ENCODE assay signal across 8 cellular contexts in genomic region chr5:178204205-178205009, GRCh38. TPM values are rescaled to one million over a fixed set of nuclear protein-coding genes. Genes with fewer than 3 reads are reported as not detected.
DNase-seq lines count a peak whose midpoint lies in the region; FAIRE-seq and TF ChIP-seq lines count a peak whose summit lies in the region.

Gene HNRNPAB (plus strand): TSS chr5:178204533. CDS start chr5:178204838, 305 bp downstream.

- WGBS in H1 (ENCODE audit: extremely low coverage in 1 of 2, insufficient coverage in 1 of 2, insufficient read length in 1 of 2, insufficient replicate concordance in 2 of 2, low coverage in 1 of 2, low lambda C conversion rate in 2 of 2, missing lambda C conversion rate in 1 of 2), 2 experiments, result 2% methylated on average over 73 of the region's 111 CpGs; no CpG with 5 or more reads in 1 of the 2 experiments
- under 1% methylated on average over 93 of the region's 111 CpGs for WGBS in mesenchymal stem cell

- no peak within 1 kb of the TSS for H2AK5ac ChIP-seq in H1 (ENCODE audit: low read depth, low read length)
- no peak within 1 kb of the TSS for H2AK5ac ChIP-seq in mesenchymal stem cell (ENCODE audit: low read length, severe bottlenecking)

- H4K91ac ChIP-seq in H1 (replicated peaks; ENCODE audit: insufficient read length, low read length) (peak within 1 kb of the TSS; percentile 94), mesenchymal stem cell (ENCODE audit: low read length) (peak within 1 kb of the TSS; percentile 48)

- peaks cover 35 to 38% of the 10 kb centered on the region in 2 experiments for H4K20me1 ChIP-seq in H1 (replicated peaks in 1 of 2; ENCODE audit: control insufficient read depth in 1 of 2, insufficient read depth in 2 of 2, low read length in 2 of 2)

- H3K4me1 ChIP-seq in H1 (replicated peaks in 1 of 4; ENCODE audit: control insufficient read depth in 3 of 4, insufficient read depth in 4 of 4, low read length in 3 of 4), result peaks cover 0 to 10% (median 4%) of the 10 kb centered on the region in 4 experiments; a peak in 5 of 7 replicates
- peaks cover 19% of the 10 kb centered on the region for H3K4me1 ChIP-seq in mesenchymal stem cell (ENCODE audit: control insufficient read depth, insufficient read depth, low read depth, low read length)

- H3K4me2 ChIP-seq in H1 (ENCODE audit: insufficient read depth in 1 of 2, low read depth in 2 of 2, low read length in 2 of 2), result peak within 1 kb of the TSS; percentile 84 to 95
- H3K4me2 ChIP-seq in mesenchymal stem cell (ENCODE audit: low read length, poor library complexity, severe bottlenecking), result peak within 1 kb of the TSS; percentile 96

- H3K9me3 ChIP-seq in H1 (ENCODE audit: insufficient read depth in 2 of 2, low read depth in 1 of 2, low read length in 1 of 2), result no peaks in the 10 kb centered on the region
- H3K9me3 ChIP-seq in mesenchymal stem cell (ENCODE audit: control insufficient read depth, low read length), result no peaks in the 10 kb centered on the region

- H2BK15ac ChIP-seq in H1 (ENCODE audit: low read length) (no peak within 1 kb of the TSS), mesenchymal stem cell (ENCODE audit: low read depth, poor library complexity, severe bottlenecking) (peak within 1 kb of the TSS; percentile 65)

- no peak for TF ChIP-seq RAD21 in H1 (IDR thresholded peaks at IDR 0.05 in 1 of 2, conservative IDR thresholded peaks at IDR 0.05 in 1 of 2; ENCODE audit: low read depth in 2 of 2, low read length in 2 of 2)

- H3K27me3 ChIP-seq in H1 (replicated peaks in 1 of 4; ENCODE audit: control insufficient read depth in 3 of 4, extremely low read depth in 1 of 4, insufficient read depth in 3 of 4, low read length in 3 of 4), result no peaks in the 10 kb centered on the region
- H3K27me3 ChIP-seq in mesenchymal stem cell (ENCODE audit: control insufficient read depth in 1 of 2, insufficient read depth in 1 of 2, low read length in 2 of 2), result no peaks in the 10 kb centered on the region

- peak within 1 kb of the TSS; percentile 91 for H2BK5ac ChIP-seq in H1 (ENCODE audit: low read depth, low read length)
- H2BK5ac ChIP-seq in mesenchymal stem cell (ENCODE audit: low read depth, low read length, poor library complexity, severe bottlenecking), result peak within 1 kb of the TSS; percentile 84

- H3K27ac ChIP-seq in H1 (ENCODE audit: low read depth, low read length), result peak within 1 kb of the TSS; percentile 95
- H3K27ac ChIP-seq in mesenchymal stem cell (ENCODE audit: low read length, poor library complexity, severe bottlenecking), result peak within 1 kb of the TSS; percentile 44

- H3K23ac ChIP-seq in H1 (ENCODE audit: insufficient read length), result no peak within 1 kb of the TSS
- H3K23ac ChIP-seq in mesenchymal stem cell (ENCODE audit: low read length in 2 of 2), result peak within 1 kb of the TSS; percentile 46 to 82

- H4K8ac ChIP-seq in H1 (ENCODE audit: extremely low read depth, insufficient read depth, low read length) (peak within 1 kb of the TSS; percentile 100), mesenchymal stem cell (ENCODE audit: low read length) (peak within 1 kb of the TSS; percentile 79)

- TF ChIP-seq EP300 in H1 (IDR thresholded peaks at IDR 0.05; ENCODE audit: borderline replicate concordance in 1 of 2, low read depth in 2 of 2, low read length in 2 of 2), result 0 out of 3 replicates have a peak, but pooled peaks of 1 of the 2 experiments have one; percentile 8

- H3K14ac ChIP-seq in H1 (ENCODE audit: insufficient read length) (peak within 1 kb of the TSS; percentile 55), mesenchymal stem cell (ENCODE audit: low read length in 2 of 2) (peak within 1 kb of the TSS in 1 of 2 experiments; percentile 97)

- TF ChIP-seq CTCF in GM20000 (IDR thresholded peaks at IDR 0.05; ENCODE audit: extremely low read depth, missing control alignments) (no peak), H1 (IDR thresholded peaks at IDR 0.05; ENCODE audit: control extremely low read depth in 1 of 3, insufficient read depth in 1 of 3, low read depth in 1 of 3, low read length in 3 of 3) (no peak)

- H3K56ac ChIP-seq in H1 (replicated peaks; ENCODE audit: insufficient read length, low read depth, low read length), result peak within 1 kb of the TSS; percentile 97

- H2BK20ac ChIP-seq in H1 (ENCODE audit: low read length), result no peak within 1 kb of the TSS

- H3K4me3 ChIP-seq in H1 (ENCODE audit: extremely low read depth in 1 of 4, insufficient read depth in 2 of 4, low read depth in 3 of 4, low read length in 4 of 4) (peak within 1 kb of the TSS; percentile 93 to 100 (median 100)), mesenchymal stem cell (ENCODE audit: insufficient read depth in 1 of 2, low read depth in 1 of 2, low read length in 2 of 2) (peak within 1 kb of the TSS; percentile 97 to 100)

- no peak for FAIRE-seq in H1 (lab: Jason Lieb, UNC)

- peaks cover 20% of the 10 kb centered on the region for H3K79me1 ChIP-seq in H1 (ENCODE audit: low read depth, low read length)
- H3K79me1 ChIP-seq in mesenchymal stem cell (replicated peaks; ENCODE audit: low read length, poor library complexity, severe bottlenecking), result peaks cover 7% of the 10 kb centered on the region

- CTCF ChIA-PET in H1 (lab: Charles Lee; ENCODE audit: partially characterized antibody), result interaction anchor here (0.7 to 1.0 kb wide), 3 partner anchors 23 to 129 kb away, joined by 3 to 7 read pairs (median 3); no protein-coding TSS in a partner anchor

- H3K9ac ChIP-seq in H1 (replicated peaks in 1 of 4; ENCODE audit: extremely low read depth in 1 of 4, low read depth in 3 of 4, low read length in 3 of 4) (peak within 1 kb of the TSS; percentile 97 to 99 (median 99)), mesenchymal stem cell (ENCODE audit: low read length) (peak within 1 kb of the TSS; percentile 96)

- no peak within 1 kb of the TSS for H2BK120ac ChIP-seq in H1 (replicated peaks; ENCODE audit: low read depth, low read length)
- H2BK120ac ChIP-seq in mesenchymal stem cell (ENCODE audit: low read depth, low read length), result peak within 1 kb of the TSS; percentile 54

- peaks cover 4% of the 10 kb centered on the region for H3K23me2 ChIP-seq in H1 (ENCODE audit: low read depth, low read length)

- POLR2A ChIA-PET in H1 (lab: Charles Lee; ENCODE audit: partially characterized antibody), result interaction anchor here (0.6 to 31.3 kb wide), 22 partner anchors 11 to 477 kb away, joined by 3 to 985 read pairs (median 5); partner anchors contain the start of genes GMCL2, NHP2 and PHYKPL

- H3K36me3 ChIP-seq in H1 (ENCODE audit: control insufficient read depth in 2 of 4, insufficient read depth in 4 of 4, low read length in 3 of 4) (peaks cover 33 to 41% (median 39%) of the 10 kb centered on the region in 4 experiments), mesenchymal stem cell (ENCODE audit: control insufficient read depth in 1 of 2, insufficient read depth in 2 of 2, low read depth in 1 of 2, low read length in 2 of 2) (peaks cover 29 to 39% of the 10 kb centered on the region in 2 experiments)

- H4K5ac ChIP-seq in H1 (ENCODE audit: insufficient read length, low read depth, low read length), result peak within 1 kb of the TSS; percentile 96

- H2BK12ac ChIP-seq in H1 (ENCODE audit: low read depth, low read length) (no peak within 1 kb of the TSS; the same call in 1 of the 2 replicates), mesenchymal stem cell (ENCODE audit: low read length in 2 of 2) (peak within 1 kb of the TSS in 1 of 2 experiments; percentile 0)

- H3K18ac ChIP-seq in H1 (ENCODE audit: extremely low read depth, low read length), result peak within 1 kb of the TSS; percentile 88
- peak within 1 kb of the TSS; percentile 96 for H3K18ac ChIP-seq in mesenchymal stem cell (ENCODE audit: low read depth in 1 of 2, low read length in 2 of 2)

- H3K79me2 ChIP-seq in H1 (ENCODE audit: control insufficient read depth in 1 of 2, insufficient read depth in 2 of 2, low read length in 2 of 2), result peaks cover 27 to 49% of the 10 kb centered on the region in 2 experiments

- peak within 1 kb of the TSS; percentile 91 for H3K4ac ChIP-seq in H1 (replicated peaks; ENCODE audit: insufficient read length, low read depth, low read length)
- H3K4ac ChIP-seq in mesenchymal stem cell (ENCODE audit: low read depth in 1 of 2, low read length in 2 of 2), result peak within 1 kb of the TSS; percentile 91 to 96

- peak; percentile 99 to 100 for TF ChIP-seq POLR2A in H1 (IDR thresholded peaks at IDR 0.05; ENCODE audit: control extremely low read depth in 1 of 2, low read depth in 2 of 2, low read length in 2 of 2)

- peak; percentile 91 for DNase-seq in CMK (ENCODE audit: low read depth)
- peak; percentile 99 for DNase-seq in GM20000 (ENCODE audit: low spot score)
- DNase-seq in HT-29 (ENCODE audit: low spot score), result peak; percentile 98
- DNase-seq in NOMO-1 (lab: John Stamatoyannopoulos, UW; ENCODE audit: unreplicated experiment in 2 of 2), result peak; percentile 85 to 88
- peak; percentile 89 to 92 for DNase-seq in activated CD8-positive, alpha-beta memory T cell treated with anti-CD3 and anti-CD28 coated beads for 4 hours (ENCODE audit: low read depth in 2 of 2)
- DNase-seq in H1 (ENCODE audit: low read depth in 1 of 2, low spot score in 2 of 2), result peak; percentile 85 to 97
- DNase-seq in mesenchymal stem cell, result peak; percentile 97
- DNase-seq in stimulated activated CD8-positive, alpha-beta memory T cell treated with anti-CD3 and anti-CD28 coated beads, Interleukin-12 subunit alpha, Interleukin-12 subunit beta, amount 100 ng/mL, for 4 hours (ENCODE audit: low read depth), result peak; percentile 93

- H2AFZ ChIP-seq in H1 (ENCODE audit: low read length), result peak within 1 kb of the TSS; percentile 23; the same call in 1 of the 2 replicates
- H2AFZ ChIP-seq in mesenchymal stem cell (ENCODE audit: low read depth, low read length), result peak within 1 kb of the TSS; percentile 91

TF ChIP-seq in H1, 55 proteins besides CTCF, POLR2A, EP300 and RAD21 (continues in another document):
- peak; percentile 84 for TF ChIP-seq E2F6 (IDR thresholded peaks at IDR 0.05)
- TF ChIP-seq CHD2 (IDR thresholded peaks at IDR 0.05; ENCODE audit: low read length), result peak; percentile 93

RNA-seq across cellular contexts. Expression of gene HNRNPAB, which starts in this region (rescaled TPM):
- 212 and 225 TPM in 2 replicates for total RNA-seq in HT-29 (2014; rRNA removed; shearing (Covaris generic))
- 556 and 563 TPM in 2 replicates for total RNA-seq in H1 (2021; fragmentation: NEBNext Ultra II Directional; extraction: Animal tissue kit (Norgen Biotek cat#: 25700))
- 350 and 373 TPM in 2 replicates for polyA plus RNA-seq in H1 (2011; rRNA removed)
- 393 TPM for polyA plus RNA-seq in H1 (2011; cell fraction: cytosol; rRNA removed)
- 141 TPM for polyA plus RNA-seq in H1 (2011; cell fraction: nucleus; rRNA removed)
- polyA plus RNA-seq in H1 (2012, experiment 1 of 2), result 386 to 417 TPM (median 389 TPM) in 4 replicates
- polyA plus RNA-seq in H1 (2012, experiment 2 of 2), result 229 TPM
- polyA plus RNA-seq in H1 (2013, experiment 1 of 2), result 302 TPM
- 299 TPM for polyA plus RNA-seq in H1 (2013, experiment 2 of 2)
- 74.5 and 90.5 TPM in 2 replicates for polyA minus RNA-seq in H1 (2011; rRNA and poly(A)+ RNA removed)
- 107 TPM for polyA minus RNA-seq in H1 (2011; cell fraction: cytosol; rRNA and poly(A)+ RNA removed)
- 87.5 TPM for polyA minus RNA-seq in H1 (2011; cell fraction: nucleus; rRNA and poly(A)+ RNA removed)
- polyA plus RNA-seq in mesenchymal stem cell (2013, experiment 1 of 2), result 114 TPM
- polyA plus RNA-seq in mesenchymal stem cell (2013, experiment 2 of 2), result 110 TPM

Comparison
In these comparisons a context has a peak if more than half of its experiments do, and no peak if none do; other contexts are left out.
1. Peak in every context shown above with its lines: DNase-seq, H3K4me3 ChIP-seq and H3K27ac ChIP-seq.